8 cellular contexts compared by ENCODE assay signal in the genomic region with DNA sequence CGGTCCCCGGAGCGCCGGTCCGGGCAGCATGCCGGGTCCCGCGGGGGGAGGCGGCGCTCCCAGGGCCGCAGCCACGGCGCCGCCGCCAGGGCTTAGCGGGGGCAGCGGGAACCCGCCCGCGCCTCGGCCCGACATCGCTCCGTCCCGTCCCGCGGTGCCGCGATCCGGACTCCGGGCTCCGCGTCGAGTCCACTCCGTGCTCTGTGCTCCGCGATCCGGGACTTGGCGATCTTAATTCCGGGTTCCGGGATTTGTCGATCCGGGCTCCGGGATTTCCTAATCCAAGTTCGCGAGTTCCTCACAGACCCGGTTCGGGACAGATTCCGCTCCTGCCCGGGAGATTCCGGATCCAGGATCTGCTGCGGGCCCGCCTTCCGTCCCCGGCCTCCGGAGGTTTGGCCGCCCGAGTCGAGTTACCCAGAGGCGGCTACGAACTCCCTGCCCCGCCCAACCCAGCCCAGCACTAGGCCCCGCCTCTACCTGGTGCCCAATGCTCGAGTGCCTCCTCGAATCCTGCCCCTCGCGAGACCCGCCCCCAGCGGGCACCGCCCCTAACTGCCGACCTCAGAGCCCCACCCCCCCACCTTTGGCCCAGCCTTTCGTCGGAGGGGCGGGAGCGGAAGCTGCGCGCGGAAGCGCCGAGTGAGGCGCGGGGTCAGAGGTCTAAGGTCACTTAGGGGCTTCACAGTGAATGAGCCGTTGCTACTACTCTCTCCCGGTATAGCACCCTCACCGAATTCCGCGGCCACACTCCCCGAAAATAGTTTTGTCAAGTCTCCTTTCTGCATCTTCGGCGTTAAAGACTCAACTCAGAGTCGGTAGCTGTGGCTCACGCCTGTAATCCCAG. TPM values are rescaled to one million over a fixed set of nuclear protein-coding genes. Genes with fewer than 3 reads are reported as not detected.
DNase-seq lines count a peak whose midpoint lies in the region; ATAC-seq and TF ChIP-seq lines count a peak whose summit lies in the region.

A gene (minus strand): TSS at position 146 of the 847 bp plus-strand sequence. CDS start 11 bp downstream, at position 135.

- H3K4me1 ChIP-seq in osteoblast (ENCODE audit: insufficient read depth, low read length) (peaks cover 39% of the 10 kb centered on the region), thoracic aorta (ENCODE audit: control insufficient read depth in 1 of 2, low read depth in 2 of 2) (peaks cover 39 to 53% of the 10 kb centered on the region in 2 donors)

- ATAC-seq in HG02623 (IDR thresholded peaks at IDR 0.05; ENCODE audit: unreplicated experiment) = peak; percentile 74
- ATAC-seq in thoracic aorta (ENCODE audit: insufficient number of reproducible peaks, low FRiP score, low read depth) = peak; percentile 89

- H3K27ac Mint-ChIP-seq in activated naive CD8-positive, alpha-beta T cell = peak within 1 kb of the TSS; percentile 92

- TF ChIP-seq CTCF in osteoblast (IDR thresholded peaks at IDR 0.05; ENCODE audit: extremely low read depth, low read depth, low read length) (no peak), thoracic aorta (IDR thresholded peaks at IDR 0.05) (no peak)

- H3K4me3 Mint-ChIP-seq in activated naive CD8-positive, alpha-beta T cell = peak within 1 kb of the TSS; percentile 94

- H3K4me2 ChIP-seq in osteoblast (ENCODE audit: insufficient read depth, low read length) = peak within 1 kb of the TSS; percentile 90

- no peaks in the 10 kb centered on the region for H3K9me3 ChIP-seq in osteoblast (ENCODE audit: low read depth, low read length)
- H3K9me3 ChIP-seq in thoracic aorta = no peaks in the 10 kb centered on the region

- H3K36me3 ChIP-seq in osteoblast (ENCODE audit: insufficient read depth, low read length) (no peaks in the 10 kb centered on the region), thoracic aorta (no peaks in the 10 kb centered on the region)

- H3K27ac ChIP-seq in osteoblast (ENCODE audit: low read depth, low read length) (peak within 1 kb of the TSS; percentile 68), thoracic aorta (peak within 1 kb of the TSS; percentile 94 to 98)

- peaks cover 2% of the 10 kb centered on the region for H3K36me3 Mint-ChIP-seq in activated naive CD8-positive, alpha-beta T cell

- peak; percentile 93 for DNase-seq in NCI-H1092 treated with DMSO at 0.1 percent for 48 hours (lab: John Stamatoyannopoulos, UW)
- DNase-seq in SKM-1 (lab: John Stamatoyannopoulos, UW; ENCODE audit: unreplicated experiment) = peak; percentile 96
- DNase-seq in glomerular visceral epithelial cell (ENCODE audit: extremely low spot score) = peak; percentile 99
- peak; percentile 98 for DNase-seq in osteoblast (ENCODE audit: insufficient read length, low spot score, missing footprints)
- peak; percentile 96 for DNase-seq in thoracic aorta (ENCODE audit: low spot score)

- H2AFZ ChIP-seq in osteoblast (ENCODE audit: low read length) = peak within 1 kb of the TSS; percentile 77

- no peaks in the 10 kb centered on the region for H3K9me3 Mint-ChIP-seq in activated naive CD8-positive, alpha-beta T cell (ENCODE audit: low read depth)

- H3K79me2 ChIP-seq in osteoblast (ENCODE audit: insufficient read depth, low read length) = peaks cover 45% of the 10 kb centered on the region

- H4K20me1 ChIP-seq in osteoblast (ENCODE audit: insufficient read depth, low read length) = peaks cover 24% of the 10 kb centered on the region

- H3K27me3 ChIP-seq in osteoblast (ENCODE audit: insufficient read depth, low read length) = no peaks in the 10 kb centered on the region
- no peaks in the 10 kb centered on the region for H3K27me3 ChIP-seq in thoracic aorta (replicated peaks; ENCODE audit: insufficient read depth)

- peak within 1 kb of the TSS; percentile 90 for H3K4me3 ChIP-seq in GM08714 (ENCODE audit: low read length)
- peak within 1 kb of the TSS; percentile 95 for H3K4me3 ChIP-seq in osteoblast (ENCODE audit: insufficient read depth, low read length)
- peak within 1 kb of the TSS; percentile 95 for H3K4me3 ChIP-seq in thoracic aorta

- no peaks in the 10 kb centered on the region for H3K27me3 Mint-ChIP-seq in activated naive CD8-positive, alpha-beta T cell

- H3K4me1 Mint-ChIP-seq in activated naive CD8-positive, alpha-beta T cell (ENCODE audit: low read depth) = peaks cover 35% of the 10 kb centered on the region

RNA-seq across cellular contexts. Expression of the gene that starts here (rescaled TPM):
- total RNA-seq in osteoblast = 53.9 and 54.8 TPM in 2 replicates
- 100 to 1,000 TPM in 1 of 2 donors, 10 to 100 TPM in 1; 81.8 to 136 TPM for total RNA-seq in thoracic aorta

Comparison
In these comparisons a context has a peak if more than half of its experiments do, and no peak if none do; other contexts are left out.
1. Peak in every context shown above with its lines: DNase-seq, ATAC-seq, H3K4me3 ChIP-seq and H3K27ac ChIP-seq.